In genomic region chr5:174935854-174936474, GRCh38 we compare ENCODE assay signal across 8 cellular contexts.
DNase-seq lines count a peak whose midpoint lies in the region; ATAC-seq and TF ChIP-seq lines count a peak whose summit lies in the region.

No MANE protein-coding gene starts in this region.

- WGBS in smooth muscle cell (ENCODE audit: low lambda C conversion rate) = 26% methylated on average over 9 of the region's 9 CpGs

- no peak overlapping the region for H3K9ac ChIP-seq in smooth muscle cell (ENCODE audit: low read depth)

- H3K27me3 ChIP-seq in DOHH2 (ENCODE audit: control insufficient read depth, low read length) (no peaks in the 10 kb centered on the region), smooth muscle cell (ENCODE audit: low read depth) (peaks cover 6% of the 10 kb centered on the region)

- DNase-seq in SHP77 (lab: John Stamatoyannopoulos, UW) (peak; percentile 20 to 39), anterior cingulate cortex (lab: John Stamatoyannopoulos, UW) (peak in 55 of 58 donors; percentile 5 to 79 (median 49)), hippocampal formation (lab: John Stamatoyannopoulos, UW) (peak; percentile 47 to 62), smooth muscle cell (lab: John Stamatoyannopoulos, UW; ENCODE audit: unreplicated experiment) (peak; percentile 17)

- ATAC-seq in HG02642 (IDR thresholded peaks at IDR 0.05; ENCODE audit: poor library complexity, unreplicated experiment) (peak; percentile 54), GM18870 (IDR thresholded peaks at IDR 0.05; ENCODE audit: unreplicated experiment) (no peak), HG03460 (IDR thresholded peaks at IDR 0.05; ENCODE audit: unreplicated experiment) (no peak)

- peak overlapping the region; percentile 33 for H2AFZ ChIP-seq in smooth muscle cell (ENCODE audit: low read depth)

- H3K4me2 ChIP-seq in DOHH2 (ENCODE audit: low read length) (no peak overlapping the region), smooth muscle cell (no peak overlapping the region)

- no peak overlapping the region for H3K27ac ChIP-seq in DOHH2 (ENCODE audit: low read depth, low read length)
- H3K27ac ChIP-seq in smooth muscle cell (ENCODE audit: low read depth) = no peak overlapping the region

- TF ChIP-seq CTCF in DOHH2 (IDR thresholded peaks at IDR 0.05; ENCODE audit: low read depth, low read length, poor library complexity, severe bottlenecking) (peak; percentile 92), smooth muscle cell (IDR thresholded peaks at IDR 0.05; ENCODE audit: borderline replicate concordance, insufficient read depth, poor library complexity, severe bottlenecking) (peak; percentile 91)

- H3K4me3 ChIP-seq in DOHH2 (ENCODE audit: low read length) (no peak overlapping the region), smooth muscle cell (no peak overlapping the region)

- no peaks in the 10 kb centered on the region for H3K79me2 ChIP-seq in DOHH2 (ENCODE audit: control insufficient read depth, low read length)
- no peaks in the 10 kb centered on the region for H3K79me2 ChIP-seq in smooth muscle cell (ENCODE audit: low read depth)

- H3K4me1 ChIP-seq in DOHH2 (ENCODE audit: control insufficient read depth, low read length) (no peaks in the 10 kb centered on the region), smooth muscle cell (ENCODE audit: low read depth) (no peaks in the 10 kb centered on the region)

- H4K20me1 ChIP-seq in DOHH2 (ENCODE audit: control insufficient read depth, insufficient read depth, low read depth, low read length) (no peaks in the 10 kb centered on the region), smooth muscle cell (ENCODE audit: low read depth) (no peaks in the 10 kb centered on the region)

- H3F3A ChIP-seq in DOHH2 (ENCODE audit: control insufficient read depth, insufficient read depth) = no peaks in the 10 kb centered on the region
- no peaks in the 10 kb centered on the region for H3F3A ChIP-seq in smooth muscle cell (ENCODE audit: low read depth)

- H3K36me3 ChIP-seq in DOHH2 (ENCODE audit: control insufficient read depth, low read length) = no peaks in the 10 kb centered on the region
- no peaks in the 10 kb centered on the region for H3K36me3 ChIP-seq in smooth muscle cell (ENCODE audit: low read depth)

- H3K9me3 ChIP-seq in DOHH2 (ENCODE audit: control insufficient read depth, insufficient read depth, low read length) (no peaks in the 10 kb centered on the region), smooth muscle cell (replicated peaks; ENCODE audit: low read depth) (no peaks in the 10 kb centered on the region)

- no peaks in the 10 kb centered on the region for H3K9me2 ChIP-seq in DOHH2 (replicated peaks; ENCODE audit: control insufficient read depth, low read length)
